ENCODE assay signal across 9 cellular contexts in genomic region chr2:8234757-8235374, GRCh38.
DNase-seq lines count a peak whose midpoint lies in the region; ATAC-seq and TF ChIP-seq lines count a peak whose summit lies in the region.
"Had no signal": no experiment of that assay in that cellular context is flagged by ENCODE, and none has a peak within 500 bp of the region (broad histone marks: within the 10 kb centered on the region; RNA-seq: fewer than 3 reads in every experiment).

No MANE protein-coding gene starts in this region.

- H3K79me2 ChIP-seq in SU-DHL-6 (ENCODE audit: insufficient read depth, low read length) (no peaks in the 10 kb centered on the region), PC-3 (ENCODE audit: low read length) (no peaks in the 10 kb centered on the region)

- H3K27me3 ChIP-seq in SU-DHL-6 (ENCODE audit: low read length), result no peaks in the 10 kb centered on the region
- H3K27me3 ChIP-seq in PC-3 (ENCODE audit: low read length), result no peaks in the 10 kb centered on the region

- H4K20me1 ChIP-seq in SU-DHL-6 (ENCODE audit: low read depth, low read length) (no peaks in the 10 kb centered on the region), PC-3 (ENCODE audit: low read length) (no peaks in the 10 kb centered on the region)

- H3K9ac ChIP-seq in SU-DHL-6 (ENCODE audit: low read length), result peak overlapping the region; percentile 17
- no peak overlapping the region for H3K9ac ChIP-seq in PC-3 (ENCODE audit: low read length)

- DNase-seq in DMS153 (lab: John Stamatoyannopoulos, UW) (peak; percentile 65), PC-3 (no peak), dedifferentiated amniotic fluid mesenchymal stem cell (ENCODE audit: extremely low spot score) (no peak), NCI-H1694 treated with DMSO at 0.1 percent for 48 hours (lab: John Stamatoyannopoulos, UW) (no peak)
- DNase-seq in stimulated activated naive CD4-positive, alpha-beta T cell (lab: John Stamatoyannopoulos, UW), result no peak

- POLR2A ChIA-PET in PC-3 (lab: Charles Lee; ENCODE audit: unreplicated experiment), result no interaction called here

- H3K27ac ChIP-seq in SU-DHL-6 (ENCODE audit: low read depth, low read length) (peak overlapping the region; percentile 91), PC-3 (ENCODE audit: low read length) (no peak overlapping the region)

- ATAC-seq in GM19397 (IDR thresholded peaks at IDR 0.05; ENCODE audit: unreplicated experiment) (peak; percentile 95), HG03159 (IDR thresholded peaks at IDR 0.05; ENCODE audit: unreplicated experiment) (peak; percentile 94), PC-3 (no peak)

- H3F3A ChIP-seq in SU-DHL-6 (ENCODE audit: insufficient read depth) (peaks cover 30% of the 10 kb centered on the region), PC-3 (ENCODE audit: low read length, unreplicated experiment) (no peaks in the 10 kb centered on the region)

- H3K36me3 ChIP-seq in SU-DHL-6 (ENCODE audit: low read length) (no peaks in the 10 kb centered on the region), PC-3 (ENCODE audit: low read depth, low read length) (no peaks in the 10 kb centered on the region)

- no peaks in the 10 kb centered on the region for H3K9me3 ChIP-seq in SU-DHL-6 (ENCODE audit: insufficient read depth, low read length)
- H3K9me3 ChIP-seq in PC-3 (ENCODE audit: low read length), result no peaks in the 10 kb centered on the region

- no TSS peak for BruUV-seq in PC-3 (replicated peaks; lab: Mats Ljungman, UMichigan)

- intact Hi-C loops in PC-3 (cut with micrococcal nuclease), result no loop called here

- TF ChIP-seq CTCF in SU-DHL-6 (IDR thresholded peaks at IDR 0.05; ENCODE audit: insufficient read depth, low read length, poor library complexity, severe bottlenecking) (no peak), PC-3 (conservative IDR thresholded peaks at IDR 0.05; ENCODE audit: low read depth, low read length) (no peak)

- peaks cover 2% of the 10 kb centered on the region; the same call in 1 of the 2 replicates for H3K4me1 ChIP-seq in PC-3 (ENCODE audit: insufficient read depth, low read length)

- H3K4me3 ChIP-seq in SU-DHL-6 (ENCODE audit: insufficient read depth, low read length, poor library complexity, severe bottlenecking) (peak overlapping the region; percentile 16), PC-3 (ENCODE audit: low read length) (no peak overlapping the region)
- H3K4me3 ChIP-seq: lung had no signal

- peak overlapping the region; percentile 2 for H2AFZ ChIP-seq in SU-DHL-6 (ENCODE audit: low read depth, low read length, severe bottlenecking)
- no peak overlapping the region for H2AFZ ChIP-seq in PC-3 (ENCODE audit: low read length)

- CTCF ChIA-PET in PC-3 (lab: Charles Lee), result no interaction called here

- H3K9me2 ChIP-seq in SU-DHL-6 (replicated peaks; ENCODE audit: insufficient read depth, low read length) (no peaks in the 10 kb centered on the region), PC-3 (replicated peaks; ENCODE audit: low read length) (no peaks in the 10 kb centered on the region)

- peak overlapping the region; percentile 58 for H3K4me2 ChIP-seq in SU-DHL-6 (ENCODE audit: low read depth, low read length, poor library complexity, severe bottlenecking)
- H3K4me2 ChIP-seq in PC-3 (ENCODE audit: low read length), result no peak overlapping the region
